Comparison of ENCODE assay signal across 22 cellular contexts in the genomic region with DNA sequence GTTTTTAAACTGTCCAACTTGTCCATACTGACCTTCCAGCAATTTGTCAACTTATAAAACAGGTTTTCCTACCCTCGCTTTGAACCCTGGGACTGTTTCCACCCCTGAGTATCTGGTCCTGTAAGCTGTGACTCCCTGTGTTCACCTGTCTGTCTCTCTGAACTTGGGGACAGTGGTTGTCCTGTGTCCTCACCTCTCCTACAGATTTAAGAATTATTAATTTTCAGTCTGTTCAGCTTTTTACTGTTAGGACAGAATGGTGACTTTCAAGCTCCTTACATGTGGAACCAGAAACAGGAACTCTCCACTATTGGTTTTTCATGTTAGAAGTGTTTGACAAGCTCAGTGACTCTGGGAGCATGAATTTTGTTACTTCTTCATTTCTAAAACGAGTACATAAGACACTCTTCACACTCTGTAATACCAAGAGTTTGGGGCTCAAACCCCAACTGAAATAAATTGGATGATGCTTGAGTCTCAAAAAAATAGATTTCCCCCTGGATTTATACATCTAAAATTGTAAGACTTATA.
DNase-seq lines count a peak whose midpoint lies in the region; ATAC-seq lines count a peak whose summit lies in the region.
"Had no signal": no experiment of that assay in that cellular context is flagged by ENCODE, and none has a peak within 500 bp of the region (broad histone marks: within the 10 kb centered on the region; RNA-seq: fewer than 3 reads in every experiment).

No MANE protein-coding gene starts in this region.

- peak; percentile 90 for ATAC-seq in GM18511 (IDR thresholded peaks at IDR 0.05; ENCODE audit: unreplicated experiment)
- ATAC-seq in GM19467 (IDR thresholded peaks at IDR 0.05; ENCODE audit: unreplicated experiment) = peak; percentile 71
- peak; percentile 73 for ATAC-seq in HG03342 (IDR thresholded peaks at IDR 0.05; ENCODE audit: unreplicated experiment)
- ATAC-seq: heart right ventricle, right lobe of liver had no signal

- DNase-seq in SKM-1 treated with dmso at 0.1 percent for 144 hours (lab: John Stamatoyannopoulos, UW; ENCODE audit: unreplicated experiment) = peak; percentile 29
- DNase-seq in C1 segment of cervical spinal cord (lab: John Stamatoyannopoulos, UW) = no peak
- DNase-seq in activated CD4-positive, alpha-beta T cell treated with anti-CD3 and anti-CD28 coated beads for 1 hour = no peak
- DNase-seq in mucosa of gallbladder (ENCODE audit: low spot score) = no peak
- DNase-seq: activated CD4-positive, CD25-positive, alpha-beta regulatory T cell; activated gamma-delta T cell treated with Interleukin-2 at 50 U/mL for 16 hours; activated naive CD8-positive, alpha-beta T cell treated with anti-CD3 and anti-CD28 coated beads, Interleukin-2, amount 10 ng/mL, durations not matched to agents 7 days and 5 days; activated T-cell treated with anti-CD3 and anti-CD28 coated beads, Interleukin-2, amount 50 U/mL, for 24 hours; aorta; CD8-positive, alpha-beta memory T cell; heart right ventricle; naive B cell; NCI-H1105 treated with DMSO at 0.1 percent for 48 hours; NCI-H2029; NCI-H510A treated with DMSO at 0.1 percent for 48 hours; right lobe of liver; RPMI8226; spleen; stimulated activated CD8-positive, alpha-beta memory T cell treated with anti-CD3 and anti-CD28 coated beads, Interleukin-4, amount 100 ng/mL, for 48 hours had no signal
